In the genomic region with DNA sequence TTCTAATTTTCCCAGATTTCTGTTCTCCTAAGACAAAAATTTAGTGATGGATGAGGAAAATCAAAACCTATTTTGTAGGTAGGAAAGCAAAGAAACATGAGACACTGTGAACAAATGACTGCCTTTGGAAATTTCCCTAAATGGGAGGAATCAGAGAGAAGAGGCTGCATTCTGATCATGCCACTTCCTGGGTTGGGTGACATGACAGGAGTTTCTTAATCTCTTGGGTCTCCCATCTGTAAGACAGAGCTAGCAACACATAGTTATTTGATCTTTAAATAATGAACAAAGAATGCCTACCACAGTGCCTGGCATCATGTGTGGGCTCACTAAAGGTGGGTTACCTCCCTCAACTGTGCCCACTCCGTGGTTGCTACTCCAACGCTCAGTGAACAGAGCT, we compare ENCODE assay signal across 20 cellular contexts.
"Had no signal": no experiment of that assay in that cellular context is flagged by ENCODE, and none has a peak within 500 bp of the region (broad histone marks: within the 10 kb centered on the region; RNA-seq: fewer than 3 reads in every experiment).

No MANE protein-coding gene starts in this region.

- DNase-seq: activated CD4-positive, alpha-beta T cell treated with anti-CD3 and anti-CD28 coated beads for 36 hours; activated CD4-positive, alpha-beta T cell treated with anti-CD3 and anti-CD28 coated beads, Interleukin-2, amount 50 U/mL, for 48 hours; activated naive CD4-positive, alpha-beta T cell treated with Interleukin-2 at 50 U/mL for 16 hours; activated naive CD8-positive, alpha-beta T cell treated with anti-CD3 and anti-CD28 coated beads, Interleukin-2, amount 10 ng/mL, durations not matched to agents 7 days and 5 days; activated T-cell treated with anti-CD3 and anti-CD28 coated beads for 4 hours; effector CD4-positive, alpha-beta T cell; immature natural killer cell; kidney glomerular epithelial cell; left ventricle myocardium superior; mucosa of descending colon; naive thymus-derived CD4-positive, alpha-beta T cell; stimulated activated CD4-positive, alpha-beta T cell treated with anti-CD3 and anti-CD28 coated beads, Interleukin-2, amount 100 ng/mL, for 24 hours; stimulated activated naive CD4-positive, alpha-beta T cell treated with Interleukin-2 at 50 U/mL for 16 hours; uterus had no signal

- H3K27me3 ChIP-seq: neural progenitor cell, right atrium auricular region, tibial nerve, uterus had no signal

- H3K4me2 ChIP-seq: neural progenitor cell had no signal

- H3K27ac ChIP-seq: neural progenitor cell, prostate gland, right atrium auricular region had no signal

- ATAC-seq: activated CD4-positive, alpha-beta T cell treated with anti-CD3 and anti-CD28 coated beads for 36 hours; activated T-helper 17 cell treated with anti-CD3 and anti-CD28 coated beads, Interleukin-2, amount 50 U/mL, for 72 hours; left ventricle myocardium superior; mucosa of descending colon; naive thymus-derived CD4-positive, alpha-beta T cell; WTC11 had no signal

- H3K4me1 ChIP-seq: neural progenitor cell, prostate gland had no signal

- H3K36me3 ChIP-seq: neural progenitor cell, prostate gland, right atrium auricular region, tibial nerve, uterus had no signal

- H3K4me3 ChIP-seq: mucosa of descending colon, neural progenitor cell, prostate gland, right atrium auricular region, tibial nerve, uterus had no signal

- H3K9ac ChIP-seq: neural progenitor cell had no signal

- H3K9me3 ChIP-seq: mucosa of descending colon, prostate gland, right atrium auricular region, tibial nerve, uterus had no signal

- H2AFZ ChIP-seq: neural progenitor cell had no signal
